Comparison of ENCODE assay signal across 8 cellular contexts in the genomic region with DNA sequence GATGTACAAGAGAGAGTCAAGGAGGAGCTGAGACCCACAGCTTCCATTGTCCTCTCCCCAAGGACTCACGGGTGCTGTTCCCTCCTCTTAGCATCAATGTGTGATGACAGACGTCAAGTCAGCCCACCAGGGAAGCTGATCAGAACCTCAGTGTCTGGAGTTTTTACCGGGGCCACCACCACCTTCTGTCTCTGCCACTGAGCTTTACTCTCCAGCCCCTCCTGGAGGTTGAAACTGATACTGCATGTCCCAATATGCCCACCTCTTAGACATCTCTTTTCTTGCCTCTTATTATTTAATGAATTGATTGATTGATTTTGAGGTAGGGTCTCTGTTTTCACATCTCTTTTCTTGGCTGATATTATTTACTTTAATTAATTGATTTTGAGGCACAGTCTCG. TPM values are rescaled to one million over a fixed set of nuclear protein-coding genes. Genes with fewer than 3 reads are reported as not detected.
DNase-seq lines count a peak whose midpoint lies in the region; ATAC-seq, FAIRE-seq and TF ChIP-seq lines count a peak whose summit lies in the region.

No MANE protein-coding gene starts in this region.

- H2AFZ ChIP-seq in OCI-LY3 (ENCODE audit: low read depth, low read length) = no peak overlapping the region

- ATAC-seq in HG03280 (IDR thresholded peaks at IDR 0.05; ENCODE audit: unreplicated experiment) (peak; percentile 60), HG03039 (IDR thresholded peaks at IDR 0.05; ENCODE audit: unreplicated experiment) (no peak)

- H3K79me2 ChIP-seq in OCI-LY3 (ENCODE audit: low read length) = no peaks in the 10 kb centered on the region

- intact Hi-C loops in prostate gland (cut with DNase I) = no loop called here

- DNase-seq in EL (peak; percentile 55), activated T-cell treated with anti-CD3 and anti-CD28 coated beads for 24 hours (ENCODE audit: low read depth) (peak; percentile 70), fibroblast of pulmonary artery (ENCODE audit: low read depth) (peak; percentile 64), prostate gland (ENCODE audit: low spot score) (no peak), frontal cortex (ENCODE audit: low spot score in 2 of 2) (no peak)

- WGBS in prostate gland = 37% methylated on average over 4 of the region's 4 CpGs

- no peaks in the 10 kb centered on the region for H3K9me3 ChIP-seq in OCI-LY3 (ENCODE audit: insufficient read depth, low read length)
- H3K9me3 ChIP-seq in prostate gland = no peaks in the 10 kb centered on the region

- no peak overlapping the region for H3K27ac ChIP-seq in OCI-LY3 (ENCODE audit: low read length)
- no peak overlapping the region for H3K27ac ChIP-seq in prostate gland

- no peak overlapping the region for H3K9ac ChIP-seq in OCI-LY3 (ENCODE audit: low read length)

- H3K27me3 ChIP-seq in OCI-LY3 (ENCODE audit: low read depth, low read length) (no peaks in the 10 kb centered on the region), prostate gland (replicated peaks; ENCODE audit: insufficient read depth) (no peaks in the 10 kb centered on the region)

- H3K36me3 ChIP-seq in OCI-LY3 (replicated peaks; ENCODE audit: low read depth, low read length) (no peaks in the 10 kb centered on the region), prostate gland (no peaks in the 10 kb centered on the region)

- TF ChIP-seq POLR2A in prostate gland (IDR thresholded peaks at IDR 0.05) = no peak

- H3K4me1 ChIP-seq in OCI-LY3 (ENCODE audit: low read length) (peaks cover 31% of the 10 kb centered on the region), prostate gland (replicated peaks) (no peaks in the 10 kb centered on the region)

- no peaks in the 10 kb centered on the region for H4K20me1 ChIP-seq in OCI-LY3 (ENCODE audit: insufficient read depth, low read length)

- no peak overlapping the region for H3K4me2 ChIP-seq in OCI-LY3 (ENCODE audit: low read length)

- no peak for FAIRE-seq in frontal cortex (lab: Jason Lieb, UNC)

- no peak overlapping the region for H3K4me3 ChIP-seq in OCI-LY3 (ENCODE audit: low read length)
- no peak overlapping the region for H3K4me3 ChIP-seq in fibroblast of pulmonary artery (replicated peaks; ENCODE audit: low read depth, low read length)
- no peak overlapping the region for H3K4me3 ChIP-seq in prostate gland

- TF ChIP-seq CTCF in OCI-LY3 (IDR thresholded peaks at IDR 0.05; ENCODE audit: low read depth, low read length) (peak; percentile 83), fibroblast of pulmonary artery (IDR thresholded peaks at IDR 0.05; ENCODE audit: low read length, missing control alignments) (peak; percentile 84), prostate gland (IDR thresholded peaks at IDR 0.05) (peak; percentile 9 to 59 (median 54))

RNA-seq across cellular contexts. Expression of gene AKAP17A, which starts 10.3 kb away (rescaled TPM):
- total RNA-seq in prostate gland (10 to 100 TPM; 45.5 to 97.7 TPM), frontal cortex (12.2 TPM)

RNA-seq across cellular contexts. Expression of gene ASMT, which starts 33.7 kb away (rescaled TPM):
- total RNA-seq in prostate gland (1 to 10 TPM in 1 of 2 donors, not detected in 1; 1.0 TPM), frontal cortex (0.41 TPM)

RNA-seq across cellular contexts. Expression of gene P2RY8, which starts 44.1 kb away (rescaled TPM):
- total RNA-seq in prostate gland (1 to 10 TPM in 1 of 2 donors, under 1 TPM in 1; 0.59 to 1.8 TPM), frontal cortex (under 0.01 TPM)

Comparison
In these comparisons a context has a peak if more than half of its experiments do, and no peak if none do; other contexts are left out.
1. DNase-seq: peak in EL (single experiment), activated T-cell treated with anti-CD3 and anti-CD28 coated beads for 24 hours (single experiment) and fibroblast of pulmonary artery (single experiment); none in prostate gland (single experiment) and frontal cortex (0 of 2).
2. Peak in every context shown above with its lines, with median percentiles within 50 percentile points of each other: CTCF ChIP-seq.